Comparison of ENCODE assay signal across 1 cellular context in the genomic region with DNA sequence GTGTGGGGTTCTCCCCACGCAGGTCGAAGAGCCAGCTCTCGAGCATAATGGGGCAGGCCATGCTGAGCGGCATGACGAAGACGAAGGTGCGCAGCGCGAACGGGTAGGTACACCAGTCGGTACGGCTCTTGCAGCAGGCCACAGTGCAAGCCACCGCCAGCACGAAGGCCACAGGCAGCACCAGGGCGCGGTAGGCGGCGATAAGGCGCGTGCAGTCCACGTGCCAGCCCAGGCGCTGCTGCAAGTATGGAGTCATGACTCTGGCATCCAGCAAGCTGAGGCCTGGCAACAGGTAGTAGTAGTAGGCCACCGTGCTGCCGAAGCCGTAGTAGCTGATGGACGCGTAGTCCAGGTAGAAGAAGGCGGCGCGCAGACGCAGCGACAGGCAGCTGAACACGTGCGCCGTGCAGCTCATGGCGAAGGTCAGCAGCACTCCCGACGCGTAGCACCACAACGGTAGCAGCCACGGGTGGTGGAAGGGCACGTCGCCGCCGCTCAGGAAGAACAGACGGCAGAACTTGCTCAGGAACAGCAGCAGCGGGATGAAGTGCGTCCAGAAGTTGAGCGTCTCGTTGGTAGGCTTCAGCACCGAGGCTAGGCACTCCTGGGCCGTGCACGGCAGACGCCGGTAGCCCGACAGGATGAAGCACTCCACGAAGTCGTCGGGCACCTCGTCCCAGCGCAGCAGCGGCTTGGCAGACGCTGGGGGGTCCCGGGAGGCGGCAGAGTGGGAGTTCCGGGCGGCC.
A peak's percentile ranks its signal among the peaks of the same experiment; 100 is the strongest.
TF ChIP-seq lines count a peak whose summit lies in the region.

No MANE protein-coding gene starts in this region.

TF ChIP-seq in WTC11, 78 proteins besides CTCF, POLR2A, EP300 and RAD21 (continued from another document):
- TF ChIP-seq ZNF138 (CRISPR knock-in tag; conservative IDR thresholded peaks at IDR 0.05) (no peak; the same call in 1 of the 2 replicates), AFF4 (CRISPR knock-in tag; IDR thresholded peaks at IDR 0.05; ENCODE audit: borderline replicate concordance) (no peak), OVOL2 (CRISPR knock-in tag; IDR thresholded peaks at IDR 0.05; ENCODE audit: borderline replicate concordance) (no peak), CREM (CRISPR knock-in tag; IDR thresholded peaks at IDR 0.05) (peak; percentile 68; the same call in 1 of the 2 replicates), SMAD3 (CRISPR knock-in tag; IDR thresholded peaks at IDR 0.05; ENCODE audit: borderline replicate concordance) (peak; percentile 75), NFE2L1 (CRISPR knock-in tag; IDR thresholded peaks at IDR 0.05) (peak; percentile 2; the same call in 1 of the 2 replicates)
- TF ChIP-seq, protein P1, sequence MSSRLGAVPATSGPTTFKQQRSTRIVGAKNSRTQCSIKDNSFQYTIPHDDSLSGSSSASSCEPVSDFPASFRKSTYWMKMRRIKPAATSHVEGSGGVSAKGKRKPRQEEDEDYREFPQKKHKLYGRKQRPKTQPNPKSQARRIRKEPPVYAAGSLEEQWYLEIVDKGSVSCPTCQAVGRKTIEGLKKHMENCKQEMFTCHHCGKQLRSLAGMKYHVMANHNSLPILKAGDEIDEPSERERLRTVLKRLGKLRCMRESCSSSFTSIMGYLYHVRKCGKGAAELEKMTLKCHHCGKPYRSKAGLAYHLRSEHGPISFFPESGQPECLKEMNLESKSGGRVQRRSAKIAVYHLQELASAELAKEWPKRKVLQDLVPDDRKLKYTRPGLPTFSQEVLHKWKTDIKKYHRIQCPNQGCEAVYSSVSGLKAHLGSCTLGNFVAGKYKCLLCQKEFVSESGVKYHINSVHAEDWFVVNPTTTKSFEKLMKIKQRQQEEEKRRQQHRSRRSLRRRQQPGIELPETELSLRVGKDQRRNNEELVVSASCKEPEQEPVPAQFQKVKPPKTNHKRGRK (CRISPR knock-in tag; IDR thresholded peaks at IDR 0.05; ENCODE audit: borderline replicate concordance), result no peak
- TF ChIP-seq, protein P2, sequence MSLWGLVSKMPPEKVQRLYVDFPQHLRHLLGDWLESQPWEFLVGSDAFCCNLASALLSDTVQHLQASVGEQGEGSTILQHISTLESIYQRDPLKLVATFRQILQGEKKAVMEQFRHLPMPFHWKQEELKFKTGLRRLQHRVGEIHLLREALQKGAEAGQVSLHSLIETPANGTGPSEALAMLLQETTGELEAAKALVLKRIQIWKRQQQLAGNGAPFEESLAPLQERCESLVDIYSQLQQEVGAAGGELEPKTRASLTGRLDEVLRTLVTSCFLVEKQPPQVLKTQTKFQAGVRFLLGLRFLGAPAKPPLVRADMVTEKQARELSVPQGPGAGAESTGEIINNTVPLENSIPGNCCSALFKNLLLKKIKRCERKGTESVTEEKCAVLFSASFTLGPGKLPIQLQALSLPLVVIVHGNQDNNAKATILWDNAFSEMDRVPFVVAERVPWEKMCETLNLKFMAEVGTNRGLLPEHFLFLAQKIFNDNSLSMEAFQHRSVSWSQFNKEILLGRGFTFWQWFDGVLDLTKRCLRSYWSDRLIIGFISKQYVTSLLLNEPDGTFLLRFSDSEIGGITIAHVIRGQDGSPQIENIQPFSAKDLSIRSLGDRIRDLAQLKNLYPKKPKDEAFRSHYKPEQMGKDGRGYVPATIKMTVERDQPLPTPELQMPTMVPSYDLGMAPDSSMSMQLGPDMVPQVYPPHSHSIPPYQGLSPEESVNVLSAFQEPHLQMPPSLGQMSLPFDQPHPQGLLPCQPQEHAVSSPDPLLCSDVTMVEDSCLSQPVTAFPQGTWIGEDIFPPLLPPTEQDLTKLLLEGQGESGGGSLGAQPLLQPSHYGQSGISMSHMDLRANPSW (CRISPR knock-in tag; conservative IDR thresholded peaks at IDR 0.05; ENCODE audit: low read depth), result no peak
- TF ChIP-seq, protein P3, sequence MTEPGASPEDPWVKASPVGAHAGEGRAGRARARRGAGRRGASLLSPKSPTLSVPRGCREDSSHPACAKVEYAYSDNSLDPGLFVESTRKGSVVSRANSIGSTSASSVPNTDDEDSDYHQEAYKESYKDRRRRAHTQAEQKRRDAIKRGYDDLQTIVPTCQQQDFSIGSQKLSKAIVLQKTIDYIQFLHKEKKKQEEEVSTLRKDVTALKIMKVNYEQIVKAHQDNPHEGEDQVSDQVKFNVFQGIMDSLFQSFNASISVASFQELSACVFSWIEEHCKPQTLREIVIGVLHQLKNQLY (CRISPR knock-in tag; IDR thresholded peaks at IDR 0.05), result peak; percentile 35; the same call in 1 of the 2 replicates
